In genomic region chr2:98649135-98649991, GRCh38 we compare ENCODE assay signal across 8 cellular contexts. TPM values are rescaled to one million over a fixed set of nuclear protein-coding genes. Genes with fewer than 3 reads are reported as not detected.
DNase-seq lines count a peak whose midpoint lies in the region; ATAC-seq, FAIRE-seq and TF ChIP-seq lines count a peak whose summit lies in the region.

No MANE protein-coding gene starts in this region.

- FAIRE-seq in GM12891 (lab: Jason Lieb, UNC), result peak; percentile 94

- peak overlapping the region; percentile 57 for H3K27ac Mint-ChIP-seq in activated CD4-positive, alpha-beta T cell treated with anti-CD3 and anti-CD28 coated beads, Interleukin-2, amount 10 ng/mL, durations not matched to agents 7 days and 5 days
- peak overlapping the region; percentile 76 for H3K27ac Mint-ChIP-seq in dendritic cell treated with granulocyte-macrophage colony-stimulating factor and Interleukin-4, amounts not matched to agents 40 ng/mL and 50 ng/mL, for 4 days

- ATAC-seq in lung (ENCODE audit: insufficient read depth, low FRiP score), result peak; percentile 97

- no peaks in the 10 kb centered on the region for H3K4me1 ChIP-seq in lung (ENCODE audit: control insufficient read depth in 2 of 2, insufficient read depth in 2 of 2, low read length in 2 of 2)

- DNase-seq in GM12891 (ENCODE audit: insufficient read length, low spot score), result no peak
- DNase-seq in HPDE6-E6E7 (ENCODE audit: extremely low spot score), result peak; percentile 39
- peak; percentile 72 for DNase-seq in NCI-H774 (lab: John Stamatoyannopoulos, UW)
- DNase-seq in activated CD4-positive, alpha-beta T cell treated with anti-CD3 and anti-CD28 coated beads, Interleukin-2, amount 10 ng/mL, durations not matched to agents 7 days and 5 days, result peak; percentile 88
- peak; percentile 78 for DNase-seq in lung (ENCODE audit: low spot score)
- peak; percentile 70 for DNase-seq in stimulated activated CD8-positive, alpha-beta memory T cell treated with anti-CD3 and anti-CD28 coated beads, Interleukin-15, amount 100 ng/mL, for 1 hour (ENCODE audit: low read depth)
- DNase-seq in mesenteric fat pad (ENCODE audit: low spot score), result no peak

- CTCF ChIA-PET in activated CD4-positive, alpha-beta T cell treated with anti-CD3 and anti-CD28 coated beads, Interleukin-2, amount 10 ng/mL, durations not matched to agents 7 days and 5 days (lab: Charles Lee), result interaction anchor here (0.5 to 2.2 kb wide), 47 partner anchors 10 to 1892 kb away, joined by 3 to 16 read pairs (median 4); partner anchors contain the start of gene MGAT4A

- peak overlapping the region in 1 of 2 donors; percentile 36 for H3K27ac ChIP-seq in lung (ENCODE audit: low read depth in 1 of 2, low read length in 1 of 2)

- 8 to 19% methylated on average over 4 of the region's 4 CpGs for WGBS in lung, 2 donors

- H3K4me3 Mint-ChIP-seq in activated CD4-positive, alpha-beta T cell treated with anti-CD3 and anti-CD28 coated beads, Interleukin-2, amount 10 ng/mL, durations not matched to agents 7 days and 5 days, result no peak overlapping the region
- H3K4me3 Mint-ChIP-seq in dendritic cell treated with granulocyte-macrophage colony-stimulating factor and Interleukin-4, amounts not matched to agents 40 ng/mL and 50 ng/mL, for 4 days, result no peak overlapping the region

- intact Hi-C loops in dendritic cell treated with granulocyte-macrophage colony-stimulating factor and Interleukin-4, amounts not matched to agents 40 ng/mL and 50 ng/mL, for 4 days (cut with micrococcal nuclease), result loop anchor here (1.0 kb wide), 2 partner anchors 188 to 417 kb away; no protein-coding TSS in a partner anchor

- peaks cover 73% of the 10 kb centered on the region for H3K36me3 Mint-ChIP-seq in activated CD4-positive, alpha-beta T cell treated with anti-CD3 and anti-CD28 coated beads, Interleukin-2, amount 10 ng/mL, durations not matched to agents 7 days and 5 days (ENCODE audit: low read depth)
- H3K36me3 Mint-ChIP-seq in dendritic cell treated with granulocyte-macrophage colony-stimulating factor and Interleukin-4, amounts not matched to agents 40 ng/mL and 50 ng/mL, for 4 days (ENCODE audit: low read depth), result peaks cover 100% of the 10 kb centered on the region

- H3K27me3 Mint-ChIP-seq in activated CD4-positive, alpha-beta T cell treated with anti-CD3 and anti-CD28 coated beads, Interleukin-2, amount 10 ng/mL, durations not matched to agents 7 days and 5 days, result no peaks in the 10 kb centered on the region
- H3K27me3 Mint-ChIP-seq in dendritic cell treated with granulocyte-macrophage colony-stimulating factor and Interleukin-4, amounts not matched to agents 40 ng/mL and 50 ng/mL, for 4 days, result no peaks in the 10 kb centered on the region

- peaks cover 55% of the 10 kb centered on the region for H3K4me1 Mint-ChIP-seq in activated CD4-positive, alpha-beta T cell treated with anti-CD3 and anti-CD28 coated beads, Interleukin-2, amount 10 ng/mL, durations not matched to agents 7 days and 5 days
- H3K4me1 Mint-ChIP-seq in dendritic cell treated with granulocyte-macrophage colony-stimulating factor and Interleukin-4, amounts not matched to agents 40 ng/mL and 50 ng/mL, for 4 days (ENCODE audit: low read depth), result peaks cover 31% of the 10 kb centered on the region

- no peaks in the 10 kb centered on the region for H3K27me3 ChIP-seq in lung (ENCODE audit: control insufficient read depth, insufficient read depth)

- H3K36me3 ChIP-seq in lung (ENCODE audit: control insufficient read depth in 2 of 2, insufficient read depth in 2 of 2, low read length in 2 of 2), result peaks cover 0 to 8% of the 10 kb centered on the region in 2 donors

- TF ChIP-seq POLR2A in GM12891 (IDR thresholded peaks at IDR 0.05; ENCODE audit: low read depth, low read length), result no peak

- TF ChIP-seq CTCF in lung (IDR thresholded peaks at IDR 0.05; ENCODE audit: control extremely low read depth, extremely low read depth), result peak; percentile 99

- no peak overlapping the region for H3K4me3 ChIP-seq in lung

- POLR2A ChIA-PET in activated CD4-positive, alpha-beta T cell treated with anti-CD3 and anti-CD28 coated beads, Interleukin-2, amount 10 ng/mL, durations not matched to agents 7 days and 5 days (lab: Charles Lee), result interaction anchor here (0.6 to 1.1 kb wide), 4 partner anchors 11 to 119 kb away, joined by 3 to 7 read pairs (median 4); no protein-coding TSS in a partner anchor

- no peaks in the 10 kb centered on the region for H3K9me3 ChIP-seq in lung (ENCODE audit: control insufficient read depth in 2 of 2, insufficient read depth in 1 of 2, low read length in 1 of 2)

- peaks cover 20% of the 10 kb centered on the region for H3K9me3 Mint-ChIP-seq in activated CD4-positive, alpha-beta T cell treated with anti-CD3 and anti-CD28 coated beads, Interleukin-2, amount 10 ng/mL, durations not matched to agents 7 days and 5 days
- no peaks in the 10 kb centered on the region for H3K9me3 Mint-ChIP-seq in dendritic cell treated with granulocyte-macrophage colony-stimulating factor and Interleukin-4, amounts not matched to agents 40 ng/mL and 50 ng/mL, for 4 days

TF ChIP-seq in GM12891, 5 proteins besides CTCF, POLR2A, EP300 and RAD21:
- TF ChIP-seq TAF1 (IDR thresholded peaks at IDR 0.05; ENCODE audit: low read depth, low read length) (no peak), SPI1 (IDR thresholded peaks at IDR 0.05; ENCODE audit: low read depth, low read length) (no peak), POLR2AphosphoS5 (IDR thresholded peaks at IDR 0.05; ENCODE audit: low read depth, low read length) (no peak), PAX5 (IDR thresholded peaks at IDR 0.05; ENCODE audit: insufficient read depth, low read length, severe bottlenecking) (no peak), POU2F2 (IDR thresholded peaks at IDR 0.05; ENCODE audit: low read depth, low read length) (no peak)
TF ChIP-seq in GM12891: peak in this region for 0.

RNA-seq across cellular contexts. Expression of gene UNC50, which starts 41.0 kb away (rescaled TPM):
- polyA plus RNA-seq in GM12891 (2012; ENCODE audit: low read depth, missing spikeins), result 26.4 TPM
- total RNA-seq in activated CD4-positive, alpha-beta T cell treated with anti-CD3 and anti-CD28 coated beads, Interleukin-2, amount 10 ng/mL, durations not matched to agents 7 days and 5 days, result 10 to 100 TPM; 25.6 to 31.1 TPM
- total RNA-seq in lung (10 to 100 TPM; 36.4 to 38.2 TPM), mesenteric fat pad (46.6 TPM)
- polyA plus RNA-seq in lung, result 10 to 100 TPM; 49.2 to 54.7 TPM

RNA-seq across cellular contexts. Expression of gene COA5, which starts 41.1 kb away (rescaled TPM):
- polyA plus RNA-seq in GM12891 (2012; ENCODE audit: low read depth, missing spikeins), result 36.6 TPM
- total RNA-seq in activated CD4-positive, alpha-beta T cell treated with anti-CD3 and anti-CD28 coated beads, Interleukin-2, amount 10 ng/mL, durations not matched to agents 7 days and 5 days, result 10 to 100 TPM; 21.6 to 25.3 TPM
- total RNA-seq in lung (10 to 100 TPM; 27.7 to 49.5 TPM), mesenteric fat pad (18.0 TPM)
- polyA plus RNA-seq in lung, result 10 to 100 TPM; 20.2 to 60.7 TPM

Comparison
In these comparisons a context has a peak if more than half of its experiments do, and no peak if none do; other contexts are left out.
1. DNase-seq: peak in HPDE6-E6E7 (single experiment), NCI-H774 (single experiment), activated CD4-positive, alpha-beta T cell treated with anti-CD3 and anti-CD28 coated beads, Interleukin-2, amount 10 ng/mL, durations not matched to agents 7 days and 5 days (single experiment), lung (single experiment) and stimulated activated CD8-positive, alpha-beta memory T cell treated with anti-CD3 and anti-CD28 coated beads, Interleukin-15, amount 100 ng/mL, for 1 hour (single experiment); none in GM12891 (single experiment) and mesenteric fat pad (single experiment).